ENCODE assay signal across 16 cellular contexts in genomic region chr6:158344534-158344933, GRCh38.
DNase-seq lines count a peak whose midpoint lies in the region; ATAC-seq and TF ChIP-seq lines count a peak whose summit lies in the region.
"Had no signal": no experiment of that assay in that cellular context is flagged by ENCODE, and none has a peak within 500 bp of the region (broad histone marks: within the 10 kb centered on the region; RNA-seq: fewer than 3 reads in every experiment).

No MANE protein-coding gene starts in this region.

- no peaks in the 10 kb centered on the region for H3K9me3 ChIP-seq in RWPE2 (ENCODE audit: severe bottlenecking)
- H3K9me3 ChIP-seq: psoas muscle had no signal

- H3K36me3 ChIP-seq in RWPE2 (ENCODE audit: low read depth) = no peaks in the 10 kb centered on the region
- H3K36me3 ChIP-seq: left lung, Peyer's patch had no signal

- H3K4me1 ChIP-seq in RWPE2 (ENCODE audit: insufficient read depth, poor library complexity, severe bottlenecking) = no peaks in the 10 kb centered on the region
- H3K4me1 ChIP-seq: left lung, Peyer's patch, psoas muscle had no signal

- H3K27me3 ChIP-seq in RWPE2 (ENCODE audit: insufficient read depth, poor library complexity, severe bottlenecking) = no peaks in the 10 kb centered on the region
- H3K27me3 ChIP-seq: left lung, Peyer's patch had no signal

- H3K27ac ChIP-seq in RWPE2 (ENCODE audit: poor library complexity, severe bottlenecking) = peak overlapping the region; percentile 35
- H3K27ac ChIP-seq: left lung, psoas muscle had no signal

- H3K4me3 ChIP-seq in GM12865 (ENCODE audit: low read depth, low read length) (no peak overlapping the region), RWPE2 (ENCODE audit: severe bottlenecking) (no peak overlapping the region)
- H3K4me3 ChIP-seq: left lung, Peyer's patch, psoas muscle had no signal

- peak; percentile 63 for ATAC-seq in GM18870 (IDR thresholded peaks at IDR 0.05; ENCODE audit: unreplicated experiment)
- peak; percentile 73 for ATAC-seq in HG02759 (IDR thresholded peaks at IDR 0.05; ENCODE audit: unreplicated experiment)
- ATAC-seq in RWPE2 (ENCODE audit: low read depth) = no peak
- no peak for ATAC-seq in GM18873 (IDR thresholded peaks at IDR 0.05; ENCODE audit: low FRiP score, unreplicated experiment)
- ATAC-seq: left lung, psoas muscle had no signal

- TF ChIP-seq CTCF in GM12865 (IDR thresholded peaks at IDR 0.05; ENCODE audit: insufficient read depth, low read depth, low read length, missing control alignments) (no peak), RWPE2 (IDR thresholded peaks at IDR 0.05; ENCODE audit: poor library complexity, severe bottlenecking) (no peak)

- DNase-seq in GM12865 (ENCODE audit: low read depth) = peak; percentile 68
- DNase-seq in RWPE2 (ENCODE audit: low spot score) = no peak
- DNase-seq in NCI-H82 treated with DMSO at 0.1 percent for 48 hours (lab: John Stamatoyannopoulos, UW; ENCODE audit: unreplicated experiment) = no peak
- DNase-seq in kidney glomerular epithelial cell (lab: John Stamatoyannopoulos, UW) = no peak
- DNase-seq in activated CD4-positive, CD25-positive, alpha-beta regulatory T cell (lab: John Stamatoyannopoulos, UW) = no peak
- DNase-seq: activated T-cell treated with anti-CD3 and anti-CD28 coated beads, Interleukin-2, amount 50 U/mL, for 4 hours; anterior cingulate cortex; HFFc6; left lung; NCI-H1694 treated with DMSO at 0.1 percent for 48 hours; NCI-H526; Peyer's patch; psoas muscle had no signal

Comparison
In these comparisons a context has a peak if more than half of its experiments do, and no peak if none do; other contexts are left out.
1. ATAC-seq: peak in GM18870 (single experiment) and HG02759 (single experiment); none in RWPE2 (single experiment) and GM18873 (single experiment).